20 cellular contexts compared by ENCODE assay signal in genomic region chr4:86487738-86488137, GRCh38.
"Had no signal": no experiment of that assay in that cellular context is flagged by ENCODE, and none has a peak within 500 bp of the region (broad histone marks: within the 10 kb centered on the region; RNA-seq: fewer than 3 reads in every experiment).

No MANE protein-coding gene starts in this region.

- H3K9ac ChIP-seq: KMS-11, SK-N-SH had no signal

- ATAC-seq: Panc1, PC-3, T-cell had no signal

- H3K27ac ChIP-seq: KMS-11, RWPE1 had no signal

- H3K9me3 ChIP-seq: SK-N-SH had no signal

- DNase-seq: Kasumi-1, MM.1S, NCI-H1092 treated with DMSO at 0.1 percent for 48 hours, NCI-H1436, NCI-H187, NCI-H2029, NCI-H2081 treated with DMSO at 0.1 percent for 48 hours, NCI-H2171, NCI-H345, NCI-H446 treated with DMSO at 0.1 percent for 48 hours, NCI-H510A treated with DMSO at 0.1 percent for 48 hours, NCI-H526, PC-3, SHP77, SK-N-SH, SW 1271, T-cell had no signal

- H3K4me2 ChIP-seq: KMS-11, SK-N-SH had no signal
